ENCODE assay signal across 20 cellular contexts in the genomic region with DNA sequence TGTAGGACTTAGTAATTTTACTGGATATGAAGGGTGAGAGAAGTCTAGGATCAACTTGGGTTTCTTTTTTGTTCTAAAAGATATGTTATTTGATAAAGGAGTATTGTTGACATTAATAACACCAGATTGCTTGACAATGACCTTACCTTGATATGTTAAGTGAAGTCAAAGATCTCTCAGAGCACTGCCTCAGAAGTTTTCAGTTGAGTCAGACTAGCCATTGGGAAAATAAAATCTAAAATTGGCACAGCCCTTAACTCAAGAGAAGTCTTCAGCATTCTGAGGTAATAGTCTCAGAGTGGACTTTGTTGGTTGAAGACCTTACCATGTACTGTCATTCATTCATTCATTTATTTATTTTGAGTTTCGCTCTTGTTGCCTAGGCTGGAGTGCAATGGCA. TPM values are rescaled to one million over a fixed set of nuclear protein-coding genes. Genes with fewer than 3 reads are reported as not detected.
"Had no signal": no experiment of that assay in that cellular context is flagged by ENCODE, and none has a peak within 500 bp of the region (broad histone marks: within the 10 kb centered on the region; RNA-seq: fewer than 3 reads in every experiment).

No MANE protein-coding gene starts in this region.

- H3K36me3 ChIP-seq: right atrium auricular region, SJCRH30 had no signal

- ATAC-seq: activated CD4-positive, CD25-positive, alpha-beta regulatory T cell treated with anti-CD3 and anti-CD28 coated beads, Interleukin-2, amount 50 U/mL, for 24 hours; activated T-cell treated with anti-CD3 and anti-CD28 coated beads, Interleukin-2, amount 50 U/mL, for 72 hours had no signal

- H3K27me3 ChIP-seq: esophagus squamous epithelium, right atrium auricular region, SJCRH30, transverse colon had no signal

- H3K9me3 Mint-ChIP-seq: activated CD4-positive, alpha-beta memory T cell treated with anti-CD3 and anti-CD28 coated beads for 36 hours; memory B cell; nephron; stimulated activated naive B cell treated with anti-CD40 and anti-IgM and Interleukin-4, amounts not matched to agents 10 μg/mL and 1 μg/mL and 100 μg/mL, for 72 hours had no signal

- H3K4me1 ChIP-seq: right atrium auricular region, transverse colon had no signal

- DNase-seq: activated CD4-positive, alpha-beta memory T cell treated with anti-CD3 and anti-CD28 coated beads for 36 hours; activated naive CD4-positive, alpha-beta T cell treated with Interleukin-2 at 50 U/mL for 16 hours; activated T-cell treated with anti-CD3 and anti-CD28 coated beads, Interleukin-2, amount 50 U/mL, for 72 hours; cortex of kidney; effector CD4-positive, alpha-beta T cell; esophagus squamous epithelium; glutamatergic neuron; hypothalamus; kidney; left ventricle myocardium inferior; SJCRH30; stimulated activated CD4-positive, alpha-beta T cell treated with anti-CD3 and anti-CD28 coated beads, Interleukin-2, amount 100 ng/mL, for 48 hours; stimulated activated naive B cell treated with anti-CD40 and anti-IgM and Interleukin-4, amounts not matched to agents 10 μg/mL and 1 μg/mL and 100 μg/mL, for 72 hours; T-helper 9 cell; transverse colon had no signal

- H3K27ac Mint-ChIP-seq: memory B cell; nephron; stimulated activated naive B cell treated with anti-CD40 and anti-IgM and Interleukin-4, amounts not matched to agents 10 μg/mL and 1 μg/mL and 100 μg/mL, for 72 hours had no signal

- H3K9me3 ChIP-seq: esophagus squamous epithelium, left ventricle myocardium inferior, right atrium auricular region, SJCRH30, transverse colon had no signal

- H3K4me3 Mint-ChIP-seq: activated CD4-positive, alpha-beta memory T cell treated with anti-CD3 and anti-CD28 coated beads for 36 hours; memory B cell; nephron had no signal

- H3K4me3 ChIP-seq: esophagus squamous epithelium, left ventricle myocardium inferior, right atrium auricular region, SJCRH30, transverse colon had no signal

- H3K27ac ChIP-seq: esophagus squamous epithelium, left ventricle myocardium inferior, right atrium auricular region, SJCRH30, transverse colon had no signal

- H3K27me3 Mint-ChIP-seq: activated CD4-positive, alpha-beta memory T cell treated with anti-CD3 and anti-CD28 coated beads for 36 hours; memory B cell; progenitor cell of endocrine pancreas; stimulated activated naive B cell treated with anti-CD40 and anti-IgM and Interleukin-4, amounts not matched to agents 10 μg/mL and 1 μg/mL and 100 μg/mL, for 72 hours had no signal

RNA-seq across cellular contexts. Expression of a gene that starts 56.7 kb away (rescaled TPM):
- total RNA-seq: right atrium auricular region had no signal
